In the genomic region with DNA sequence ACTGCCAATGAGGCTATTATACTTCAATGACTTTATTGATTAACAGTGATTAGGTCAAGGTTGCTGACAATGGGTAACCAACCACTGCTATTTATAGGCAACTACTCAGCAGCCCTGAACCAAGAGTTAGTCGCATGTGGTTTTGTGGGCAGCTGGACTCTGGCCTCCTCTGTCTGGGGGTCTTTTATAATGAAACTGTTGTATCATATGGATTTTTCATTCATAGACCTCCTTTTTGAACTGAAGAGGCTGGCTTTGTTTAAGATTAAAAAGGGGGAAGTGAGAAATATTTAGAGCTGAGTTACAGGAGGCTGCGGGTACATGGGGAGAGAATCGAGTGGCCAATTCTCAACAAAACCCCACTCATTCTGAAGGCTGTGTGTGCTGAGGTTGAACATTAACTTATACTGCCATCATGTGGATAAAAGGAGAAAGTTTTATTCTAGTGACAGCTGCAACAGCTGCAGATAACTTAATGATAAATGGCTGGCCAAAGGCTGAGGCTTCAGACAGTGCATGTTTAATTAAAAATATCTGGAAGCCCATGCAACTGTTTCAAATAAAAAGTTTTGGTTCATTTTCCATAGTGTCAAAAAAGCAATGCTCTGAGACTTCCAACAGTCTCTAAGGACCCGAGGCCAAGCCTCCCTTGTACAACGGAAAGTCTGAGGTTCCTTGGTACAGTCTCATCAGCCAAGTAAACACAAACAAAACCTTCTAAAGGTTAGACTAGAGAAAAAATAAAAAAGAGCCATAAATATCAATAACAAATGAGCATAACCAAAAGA, we compare ENCODE assay signal across 8 cellular contexts.
DNase-seq lines count a peak whose midpoint lies in the region; ATAC-seq, FAIRE-seq and TF ChIP-seq lines count a peak whose summit lies in the region.

No MANE protein-coding gene starts in this region.

- peak; percentile 61 for DNase-seq in AG08395 (ENCODE audit: low spot score)
- peak; percentile 59 for DNase-seq in NAMALWA (ENCODE audit: low spot score)
- peak; percentile 63 for DNase-seq in astrocyte (ENCODE audit: low read depth)
- DNase-seq in mesenchymal stem cell = peak; percentile 79
- no peak for DNase-seq in C1 segment of cervical spinal cord (lab: John Stamatoyannopoulos, UW)
- no peak for DNase-seq in activated CD8-positive, alpha-beta memory T cell treated with anti-CD3 and anti-CD28 coated beads for 24 hours

- H3K4me2 ChIP-seq in astrocyte (ENCODE audit: low read length) (peak overlapping the region; percentile 60), mesenchymal stem cell (ENCODE audit: low read length, poor library complexity, severe bottlenecking) (peak overlapping the region; percentile 53)

- no peaks in the 10 kb centered on the region for H3K36me3 Mint-ChIP-seq in astrocyte (ENCODE audit: low read depth, unreplicated experiment)

- no peaks in the 10 kb centered on the region for H3K36me3 ChIP-seq in astrocyte (ENCODE audit: insufficient read depth, low read length)
- H3K36me3 ChIP-seq in mesenchymal stem cell (ENCODE audit: control insufficient read depth in 1 of 2, insufficient read depth in 2 of 2, low read depth in 1 of 2, low read length in 2 of 2) = no peaks in the 10 kb centered on the region

- H3K9ac ChIP-seq in astrocyte (ENCODE audit: low read length) = peak overlapping the region; percentile 55
- peak overlapping the region; percentile 33 for H3K9ac ChIP-seq in mesenchymal stem cell (ENCODE audit: low read length)

- no peak overlapping the region for H3K23ac ChIP-seq in mesenchymal stem cell (ENCODE audit: low read length in 2 of 2)

- no peak overlapping the region for H3K4me3 ChIP-seq in astrocyte (ENCODE audit: insufficient read depth, low read depth, low read length)
- H3K4me3 ChIP-seq in mesenchymal stem cell (ENCODE audit: insufficient read depth in 1 of 2, low read depth in 1 of 2, low read length in 2 of 2) = no peak overlapping the region

- peak overlapping the region; percentile 55 for H3K27ac ChIP-seq in astrocyte (ENCODE audit: low read depth, low read length)
- H3K27ac ChIP-seq in mesenchymal stem cell (ENCODE audit: low read length, poor library complexity, severe bottlenecking) = peak overlapping the region; percentile 61

- H3K27me3 Mint-ChIP-seq in astrocyte (ENCODE audit: low read depth, unreplicated experiment) = no peaks in the 10 kb centered on the region

- peak overlapping the region; percentile 61 for H2BK120ac ChIP-seq in mesenchymal stem cell (ENCODE audit: low read depth, low read length)

- ATAC-seq in GM18508 (IDR thresholded peaks at IDR 0.05; ENCODE audit: insufficient read depth, unreplicated experiment) (peak; percentile 90), HG02763 (IDR thresholded peaks at IDR 0.05; ENCODE audit: unreplicated experiment) (peak; percentile 88)

- H3K9me3 ChIP-seq in astrocyte (ENCODE audit: insufficient read depth, low read depth, low read length) (no peaks in the 10 kb centered on the region), mesenchymal stem cell (ENCODE audit: control insufficient read depth, low read length) (no peaks in the 10 kb centered on the region)

- 33% methylated on average over 2 of the region's 5 CpGs for WGBS in mesenchymal stem cell

- H3K4ac ChIP-seq in mesenchymal stem cell (ENCODE audit: low read depth in 1 of 2, low read length in 2 of 2) = no peak overlapping the region

- H3K79me2 ChIP-seq in astrocyte (ENCODE audit: insufficient read depth, low read length) = no peaks in the 10 kb centered on the region

- peak; percentile 91 for FAIRE-seq in astrocyte (lab: Jason Lieb, UNC)

- no peaks in the 10 kb centered on the region for H3K79me1 ChIP-seq in mesenchymal stem cell (replicated peaks; ENCODE audit: low read length, poor library complexity, severe bottlenecking)

- H2AFZ ChIP-seq in astrocyte (ENCODE audit: low read depth, low read length) = no peak overlapping the region
- H2AFZ ChIP-seq in mesenchymal stem cell (ENCODE audit: low read depth, low read length) = no peak overlapping the region

- H3K4me1 ChIP-seq in astrocyte (ENCODE audit: insufficient read depth, low read length) = peaks cover 13% of the 10 kb centered on the region
- H3K4me1 ChIP-seq in mesenchymal stem cell (ENCODE audit: control insufficient read depth, insufficient read depth, low read depth, low read length) = peaks cover 2% of the 10 kb centered on the region

- H3K27me3 ChIP-seq in astrocyte (ENCODE audit: insufficient read depth, low read length) (no peaks in the 10 kb centered on the region), mesenchymal stem cell (ENCODE audit: control insufficient read depth in 1 of 2, insufficient read depth in 1 of 2, low read length in 2 of 2) (peaks cover 0 to 4% of the 10 kb centered on the region in 2 experiments)

- H3K18ac ChIP-seq in mesenchymal stem cell (ENCODE audit: low read depth in 1 of 2, low read length in 2 of 2) = no peak overlapping the region

- H4K8ac ChIP-seq in mesenchymal stem cell (ENCODE audit: low read length) = no peak overlapping the region

- no peak overlapping the region for H2AK5ac ChIP-seq in mesenchymal stem cell (ENCODE audit: low read length, severe bottlenecking)

- TF ChIP-seq CTCF in astrocyte (IDR thresholded peaks at IDR 0.05; ENCODE audit: insufficient read depth, low read depth, low read length) = peak; percentile 62

- H3K14ac ChIP-seq in mesenchymal stem cell (ENCODE audit: low read length in 2 of 2) = no peak overlapping the region

- no peaks in the 10 kb centered on the region for H3K9me3 Mint-ChIP-seq in astrocyte (ENCODE audit: unreplicated experiment)

- peak overlapping the region; percentile 36 for H3K4me3 Mint-ChIP-seq in astrocyte (ENCODE audit: unreplicated experiment)

- peak overlapping the region; percentile 31 for H2BK5ac ChIP-seq in mesenchymal stem cell (ENCODE audit: low read depth, low read length, poor library complexity, severe bottlenecking)

- no peak overlapping the region for H4K91ac ChIP-seq in mesenchymal stem cell (ENCODE audit: low read length)

- peak overlapping the region; percentile 52 for H2BK15ac ChIP-seq in mesenchymal stem cell (ENCODE audit: low read depth, poor library complexity, severe bottlenecking)

- peak overlapping the region; percentile 86 for H3K27ac Mint-ChIP-seq in astrocyte (ENCODE audit: unreplicated experiment)

- H4K20me1 ChIP-seq in astrocyte (ENCODE audit: insufficient read depth, low read length) = no peaks in the 10 kb centered on the region

- H2BK12ac ChIP-seq in mesenchymal stem cell (ENCODE audit: low read length in 2 of 2) = no peak overlapping the region

- peaks cover 28% of the 10 kb centered on the region for H3K4me1 Mint-ChIP-seq in astrocyte (ENCODE audit: low read depth, unreplicated experiment)

Comparison
In these comparisons a context has a peak if more than half of its experiments do, and no peak if none do; other contexts are left out.
1. DNase-seq: peak in AG08395 (single experiment), NAMALWA (single experiment), astrocyte (single experiment) and mesenchymal stem cell (single experiment); none in C1 segment of cervical spinal cord (0 of 14) and activated CD8-positive, alpha-beta memory T cell treated with anti-CD3 and anti-CD28 coated beads for 24 hours (single experiment).